Comparison of ENCODE assay signal across 18 cellular contexts in genomic region chr21:34365794-34366193, GRCh38. TPM values are rescaled to one million over a fixed set of nuclear protein-coding genes. Genes with fewer than 3 reads are reported as not detected.
"Had no signal": no experiment of that assay in that cellular context is flagged by ENCODE, and none has a peak within 500 bp of the region (broad histone marks: within the 10 kb centered on the region; RNA-seq: fewer than 3 reads in every experiment).

No MANE protein-coding gene starts in this region.

- H3K27ac Mint-ChIP-seq: activated CD8-positive, alpha-beta T cell treated with anti-CD3 and anti-CD28 coated beads for 36 hours; activated T-helper 17 cell treated with anti-CD3 and anti-CD28 coated beads, Interleukin-2, amount 50 U/mL, for 72 hours; immature natural killer cell; natural killer cell treated with Interleukin-12 subunit alpha and Interleukin-12 subunit beta and Interleukin-15 and Interleukin-18, amount 100 ng/mL, for 72 hours had no signal

- H3K4me3 ChIP-seq: skin epidermis, tibial nerve had no signal

- H3K27me3 ChIP-seq: tibial nerve had no signal

- H3K36me3 Mint-ChIP-seq: immature natural killer cell; natural killer cell treated with Interleukin-12 subunit alpha and Interleukin-12 subunit beta and Interleukin-15 and Interleukin-18, amount 100 ng/mL, for 72 hours had no signal

- H3K9me3 ChIP-seq: tibial nerve had no signal

- H3K4me3 Mint-ChIP-seq: activated CD8-positive, alpha-beta T cell treated with anti-CD3 and anti-CD28 coated beads for 36 hours; activated T-helper 17 cell treated with anti-CD3 and anti-CD28 coated beads, Interleukin-2, amount 50 U/mL, for 72 hours; immature natural killer cell; natural killer cell treated with Interleukin-12 subunit alpha and Interleukin-12 subunit beta and Interleukin-15 and Interleukin-18, amount 100 ng/mL, for 72 hours had no signal

- H3K27ac ChIP-seq: skin epidermis, tibial nerve, VCaP had no signal

- DNase-seq: activated CD4-positive, alpha-beta T cell treated with anti-CD3 and anti-CD28 coated beads for 4 hours; activated CD8-positive, alpha-beta T cell treated with anti-CD3 and anti-CD28 coated beads for 36 hours; activated naive CD4-positive, alpha-beta T cell treated with anti-CD3 and anti-CD28 coated beads, Interleukin-2, amount 50 U/mL, for 16 hours; activated T-cell treated with anti-CD3 and anti-CD28 coated beads for 4 hours; caudate nucleus; erythroblast; immature natural killer cell; left colon; stimulated activated CD4-positive, alpha-beta T cell treated with anti-CD3 and anti-CD28 coated beads, Interleukin-4, amount 100 ng/mL, for 4 hours; T1000 had no signal

- H3K9me3 Mint-ChIP-seq: activated CD8-positive, alpha-beta T cell treated with anti-CD3 and anti-CD28 coated beads for 36 hours; activated T-helper 17 cell treated with anti-CD3 and anti-CD28 coated beads, Interleukin-2, amount 50 U/mL, for 72 hours; immature natural killer cell; natural killer cell treated with Interleukin-12 subunit alpha and Interleukin-12 subunit beta and Interleukin-15 and Interleukin-18, amount 100 ng/mL, for 72 hours had no signal

- ATAC-seq: activated CD8-positive, alpha-beta T cell treated with anti-CD3 and anti-CD28 coated beads for 36 hours; activated T-helper 17 cell treated with anti-CD3 and anti-CD28 coated beads, Interleukin-2, amount 50 U/mL, for 72 hours; left colon; natural killer cell treated with Interleukin-12 subunit alpha and Interleukin-12 subunit beta and Interleukin-15 and Interleukin-18, amount 100 ng/mL, for 72 hours had no signal

- H3K36me3 ChIP-seq: tibial nerve had no signal

RNA-seq across cellular contexts. Expression of gene KCNE2, which starts 2.0 kb away (rescaled TPM):
- total RNA-seq: activated CD8-positive, alpha-beta T cell treated with anti-CD3 and anti-CD28 coated beads for 36 hours; activated T-helper 17 cell treated with anti-CD3 and anti-CD28 coated beads, Interleukin-2, amount 50 U/mL, for 72 hours; glomerular endothelial cell; left colon; lung microvascular endothelial cell; natural killer cell treated with Interleukin-12 subunit alpha and Interleukin-12 subunit beta and Interleukin-15 and Interleukin-18, amount 100 ng/mL, for 72 hours; omental fat pad had no signal

RNA-seq across cellular contexts. Expression of gene SMIM34, which starts 58.0 kb away (rescaled TPM):
- total RNA-seq: activated CD8-positive, alpha-beta T cell treated with anti-CD3 and anti-CD28 coated beads for 36 hours; activated T-helper 17 cell treated with anti-CD3 and anti-CD28 coated beads, Interleukin-2, amount 50 U/mL, for 72 hours; glomerular endothelial cell; left colon; lung microvascular endothelial cell; natural killer cell treated with Interleukin-12 subunit alpha and Interleukin-12 subunit beta and Interleukin-15 and Interleukin-18, amount 100 ng/mL, for 72 hours; omental fat pad; tibial nerve had no signal
- polyA plus RNA-seq: immature natural killer cell had no signal
